In the genomic region with DNA sequence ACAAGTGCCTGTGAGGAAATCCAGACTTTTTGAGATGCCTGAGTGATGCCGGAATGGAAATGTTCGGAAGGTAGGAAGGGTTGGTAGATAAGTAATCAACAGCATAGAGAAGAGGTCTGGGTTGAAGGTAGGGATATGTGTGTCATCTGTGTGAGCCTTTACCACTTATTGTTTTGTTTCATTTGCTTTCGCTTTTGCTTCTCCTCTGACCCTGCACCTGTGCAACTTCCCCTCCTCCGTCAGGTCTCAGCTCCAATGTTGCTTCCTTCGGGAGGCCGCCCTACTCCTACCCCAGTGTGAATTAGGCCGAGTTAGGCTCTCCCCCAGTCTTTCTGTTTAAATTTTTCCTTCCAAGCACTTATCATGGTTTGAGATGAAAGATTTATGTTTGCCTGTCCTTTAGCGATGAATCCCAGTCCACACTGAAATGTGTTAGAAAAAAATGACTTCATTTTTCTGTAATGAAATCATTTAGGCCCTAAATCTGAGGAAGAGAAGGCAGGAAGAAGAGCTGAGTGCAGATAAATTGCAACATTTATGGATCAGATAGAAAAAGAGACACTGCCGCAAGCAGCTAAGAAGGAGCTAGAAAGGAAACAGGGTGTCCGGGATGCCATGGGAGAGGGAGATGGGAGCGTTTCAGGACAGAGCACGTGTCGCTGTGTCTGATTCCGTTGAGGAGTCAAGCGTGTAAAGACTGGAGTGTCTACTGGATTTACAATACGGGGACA, we compare ENCODE assay signal across 8 cellular contexts.
DNase-seq lines count a peak whose midpoint lies in the region; ATAC-seq, FAIRE-seq and TF ChIP-seq lines count a peak whose summit lies in the region.

No MANE protein-coding gene starts in this region.

- H3K4me3 Mint-ChIP-seq in CD4-positive, alpha-beta memory T cell, result no peak overlapping the region

- no peak overlapping the region for H3K27ac Mint-ChIP-seq in CD4-positive, alpha-beta memory T cell

- no peaks in the 10 kb centered on the region for H3F3A ChIP-seq in smooth muscle cell (ENCODE audit: low read depth)

- no peaks in the 10 kb centered on the region for H3K36me3 ChIP-seq in CD4-positive, alpha-beta memory T cell (ENCODE audit: insufficient read depth, low read length)
- H3K36me3 ChIP-seq in body of pancreas (replicated peaks in 1 of 2; ENCODE audit: insufficient read depth in 1 of 2, low read depth in 2 of 2), result no peaks in the 10 kb centered on the region
- no peaks in the 10 kb centered on the region for H3K36me3 ChIP-seq in smooth muscle cell (ENCODE audit: low read depth)

- POLR2A ChIA-PET in CD4-positive, alpha-beta memory T cell (lab: Charles Lee; ENCODE audit: partially characterized antibody), result interaction anchor here (0.5 to 1.8 kb wide), 6 partner anchors 43 to 240 kb away, joined by 3 to 13 read pairs (median 4); a partner anchor contains a TSS

- H3K36me3 Mint-ChIP-seq in CD4-positive, alpha-beta memory T cell, result no peaks in the 10 kb centered on the region

- DNase-seq in CD4-positive, alpha-beta memory T cell, result peak in 4 of 5 donors; percentile 29 to 49 (median 42)
- DNase-seq in GM19239 (ENCODE audit: insufficient read length, low spot score) (peak; percentile 53), body of pancreas (no peak), smooth muscle cell (lab: John Stamatoyannopoulos, UW; ENCODE audit: unreplicated experiment) (no peak), DMS 273 (lab: John Stamatoyannopoulos, UW; ENCODE audit: unreplicated experiment) (no peak), 8988T (no peak), NCI-H1092 (lab: John Stamatoyannopoulos, UW) (no peak)

- H3K79me2 ChIP-seq in smooth muscle cell (ENCODE audit: low read depth), result no peaks in the 10 kb centered on the region

- H3K27me3 ChIP-seq in CD4-positive, alpha-beta memory T cell (ENCODE audit: insufficient read depth, low read length), result no peaks in the 10 kb centered on the region
- no peaks in the 10 kb centered on the region for H3K27me3 ChIP-seq in body of pancreas
- no peaks in the 10 kb centered on the region for H3K27me3 ChIP-seq in smooth muscle cell (ENCODE audit: low read depth)

- H3K9me3 Mint-ChIP-seq in CD4-positive, alpha-beta memory T cell, result no peaks in the 10 kb centered on the region

- peaks cover 19% of the 10 kb centered on the region for H3K4me1 ChIP-seq in CD4-positive, alpha-beta memory T cell (ENCODE audit: insufficient read depth, low read length)
- H3K4me1 ChIP-seq in body of pancreas (no peaks in the 10 kb centered on the region), smooth muscle cell (ENCODE audit: low read depth) (no peaks in the 10 kb centered on the region)

- no peak for TF ChIP-seq POLR2A in body of pancreas (IDR thresholded peaks at IDR 0.05)

- 72 to 73% methylated on average over 16 of the region's 16 CpGs for WGBS in body of pancreas, 2 donors
- 48% methylated on average over 16 of the region's 16 CpGs for WGBS in smooth muscle cell (ENCODE audit: low lambda C conversion rate)

- ATAC-seq in HG03175 (IDR thresholded peaks at IDR 0.05; ENCODE audit: unreplicated experiment) (peak; percentile 91), body of pancreas (peak; percentile 12)

- peak; percentile 91 for FAIRE-seq in GM19239 (lab: Jason Lieb, UNC)

- peak overlapping the region; percentile 74 for H2AFZ ChIP-seq in smooth muscle cell (ENCODE audit: low read depth)

- H3K27ac ChIP-seq in CD4-positive, alpha-beta memory T cell (ENCODE audit: low read depth, low read length), result peak overlapping the region; percentile 18
- no peak overlapping the region for H3K27ac ChIP-seq in body of pancreas
- H3K27ac ChIP-seq in smooth muscle cell (ENCODE audit: low read depth), result no peak overlapping the region

- CTCF ChIA-PET in CD4-positive, alpha-beta memory T cell (lab: Charles Lee; ENCODE audit: partially characterized antibody), result interaction anchor here (1.5 kb wide), 1 partner anchor 44 kb away, joined by 7 read pairs; no protein-coding TSS in a partner anchor

- TF ChIP-seq CTCF in body of pancreas (IDR thresholded peaks at IDR 0.05) (no peak), smooth muscle cell (IDR thresholded peaks at IDR 0.05; ENCODE audit: borderline replicate concordance, insufficient read depth, poor library complexity, severe bottlenecking) (no peak)

- no peak overlapping the region for H3K9ac ChIP-seq in smooth muscle cell (ENCODE audit: low read depth)

- intact Hi-C loops in CD4-positive, alpha-beta memory T cell (cut with micrococcal nuclease), result loop anchor here (5.0 kb wide), 1 partner anchor 43 kb away; no protein-coding TSS in a partner anchor
- intact Hi-C loops in body of pancreas (cut with DNase I), result no loop called here

- H3K4me1 Mint-ChIP-seq in CD4-positive, alpha-beta memory T cell, result no peaks in the 10 kb centered on the region

- H3K9me3 ChIP-seq in CD4-positive, alpha-beta memory T cell (ENCODE audit: control insufficient read depth in 1 of 2, low read length in 2 of 2), result no peaks in the 10 kb centered on the region
- H3K9me3 ChIP-seq in body of pancreas, result no peaks in the 10 kb centered on the region
- no peaks in the 10 kb centered on the region for H3K9me3 ChIP-seq in smooth muscle cell (replicated peaks; ENCODE audit: low read depth)

- no peaks in the 10 kb centered on the region for H4K20me1 ChIP-seq in smooth muscle cell (ENCODE audit: low read depth)

- H3K27me3 Mint-ChIP-seq in CD4-positive, alpha-beta memory T cell, result no peaks in the 10 kb centered on the region

- H3K4me3 ChIP-seq in CD4-positive, alpha-beta memory T cell (ENCODE audit: low read length in 2 of 2), result peak overlapping the region; percentile 24 to 51
- H3K4me3 ChIP-seq in body of pancreas, result no peak overlapping the region
- no peak overlapping the region for H3K4me3 ChIP-seq in smooth muscle cell

- H3K4me2 ChIP-seq in smooth muscle cell, result peak overlapping the region; percentile 79

Comparison
In these comparisons a context has a peak if more than half of its experiments do, and no peak if none do; other contexts are left out.
1. DNase-seq: peak in CD4-positive, alpha-beta memory T cell (4 of 5) and GM19239 (single experiment); none in body of pancreas (0 of 4), smooth muscle cell (single experiment), DMS 273 (single experiment), 8988T (single experiment) and NCI-H1092 (single experiment).
2. H3K4me3 ChIP-seq: peak in CD4-positive, alpha-beta memory T cell (2 of 2); none in body of pancreas (0 of 2) and smooth muscle cell (single experiment).